In the genomic region with DNA sequence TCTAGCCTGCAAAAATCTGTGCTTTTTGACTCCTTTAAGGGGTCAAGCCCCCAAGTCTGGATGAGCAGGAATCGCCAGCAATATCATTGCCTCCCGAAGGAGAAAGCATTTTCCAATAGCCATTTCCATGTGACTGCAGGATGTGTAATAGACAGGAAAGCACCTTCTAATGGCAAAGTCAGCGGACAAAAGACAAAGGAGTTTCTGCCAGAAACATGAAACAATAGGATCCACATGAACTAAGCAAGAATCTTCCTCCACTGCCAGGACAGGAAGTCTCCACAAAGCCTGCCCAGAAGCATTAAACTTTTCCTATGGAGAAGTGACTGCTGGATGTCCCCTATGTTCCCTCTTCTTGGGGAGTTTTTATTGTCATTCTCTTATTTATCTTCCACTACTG, we compare ENCODE assay signal across 15 cellular contexts.
DNase-seq lines count a peak whose midpoint lies in the region; ATAC-seq and TF ChIP-seq lines count a peak whose summit lies in the region.
"Had no signal": no experiment of that assay in that cellular context is flagged by ENCODE, and none has a peak within 500 bp of the region (broad histone marks: within the 10 kb centered on the region; RNA-seq: fewer than 3 reads in every experiment).

No MANE protein-coding gene starts in this region.

- DNase-seq in heart right ventricle (no peak), Right ventricle myocardium superior (no peak), HT1080 (ENCODE audit: low read depth) (peak; percentile 10), trophoblast cell (no peak), T1000 (lab: John Stamatoyannopoulos, UW) (no peak), aorta (no peak)
- DNase-seq: 8988T; CD4-positive, alpha-beta memory T cell; DMS79 treated with DMSO at 0.1 percent for 48 hours; GF-D8 had no signal

- no peaks in the 10 kb centered on the region for H3K27me3 Mint-ChIP-seq in nephron (ENCODE audit: low read depth)

- TF ChIP-seq CTCF in heart right ventricle (IDR thresholded peaks at IDR 0.05), result no peak
- no peak for TF ChIP-seq CTCF in nephron (IDR thresholded peaks at IDR 0.05; ENCODE audit: unreplicated experiment in 3 of 3)

- ATAC-seq in heart right ventricle (peak in 7 of 8 donors; percentile 8 to 90 (median 62)), Right ventricle myocardium superior (ENCODE audit: poor library complexity) (no peak), HG03159 (IDR thresholded peaks at IDR 0.05; ENCODE audit: unreplicated experiment) (no peak), aorta (ENCODE audit: low FRiP score) (no peak)

- H3K4me2 ChIP-seq in trophoblast cell (ENCODE audit: low read length), result no peak overlapping the region
- H3K4me2 ChIP-seq: BLaER1 had no signal

- H2BK12ac ChIP-seq in trophoblast cell (ENCODE audit: low read length), result peak overlapping the region; percentile 11

- H3K18ac ChIP-seq in trophoblast cell (ENCODE audit: low read length), result no peak overlapping the region

- no peak overlapping the region for H3K9ac ChIP-seq in trophoblast cell (ENCODE audit: low read length)
- H3K9ac ChIP-seq: BLaER1 had no signal

- intact Hi-C loops in heart right ventricle (cut with DNase I), result loop anchor here in 2 of 10 donors (1.0 to 10.0 kb wide), 2 partner anchors 59 to 62 kb away; no protein-coding TSS in a partner anchor
- intact Hi-C loops in Right ventricle myocardium superior (cut with DNase I), result no loop called here
- intact Hi-C loops in aorta (cut with DNase I), result loop anchor here in 1 of 2 donors (10.0 kb wide), 1 partner anchor 179 kb away; no protein-coding TSS in a partner anchor

- no peak overlapping the region for H2AK5ac ChIP-seq in trophoblast cell (ENCODE audit: low read length)

- no peak overlapping the region for H4K12ac ChIP-seq in trophoblast cell (ENCODE audit: low read depth, low read length)

- peak overlapping the region; percentile 52 for H2BK5ac ChIP-seq in trophoblast cell (ENCODE audit: low read depth, low read length, poor library complexity)

- H3K4me3 ChIP-seq in heart right ventricle (no peak overlapping the region), trophoblast cell (ENCODE audit: low read depth, low read length) (no peak overlapping the region), aorta (ENCODE audit: low read length in 2 of 2) (no peak overlapping the region)
- H3K4me3 ChIP-seq: BLaER1, HAP-1 had no signal

- H3K4me1 Mint-ChIP-seq in nephron, result peaks cover 44% of the 10 kb centered on the region
- H3K4me1 Mint-ChIP-seq: CD14-positive monocyte; CD4-positive, alpha-beta memory T cell had no signal

- no peaks in the 10 kb centered on the region for H3K36me3 Mint-ChIP-seq in nephron (ENCODE audit: low read depth)
- H3K36me3 Mint-ChIP-seq: CD14-positive monocyte; CD4-positive, alpha-beta memory T cell had no signal

- 66% methylated on average over 3 of the region's 3 CpGs for WGBS in heart right ventricle, 2 donors
- whole genome bisulfite sequencing in trophoblast cell (ENCODE audit: extremely low coverage, insufficient coverage, insufficient read length), result no CpG with 5 or more reads among the region's 3 CpGs
- WGBS in aorta, 2 donors, result 92 to 96% methylated on average over 3 of the region's 3 CpGs

- H3K23ac ChIP-seq in trophoblast cell (ENCODE audit: low read length), result no peak overlapping the region

- H3K4me1 ChIP-seq in heart right ventricle (peaks cover 0 to 22% (median 4%) of the 10 kb centered on the region in 9 donors), trophoblast cell (ENCODE audit: control insufficient read depth in 1 of 2, insufficient read depth in 2 of 2, low read length in 2 of 2) (peaks cover 10 to 19% of the 10 kb centered on the region in 2 experiments), aorta (ENCODE audit: control insufficient read depth in 1 of 2, insufficient read depth in 2 of 2, low read length in 2 of 2) (peaks cover 0 to 2% of the 10 kb centered on the region in 2 donors)
- H3K4me1 ChIP-seq: BLaER1, HAP-1 had no signal

- H3K79me1 ChIP-seq in trophoblast cell (ENCODE audit: low read length), result peaks cover 2% of the 10 kb centered on the region

- H3K27ac ChIP-seq in heart right ventricle (peak overlapping the region in 5 of 10 donors; percentile 24 to 65 (median 60)), trophoblast cell (ENCODE audit: low read depth, low read length) (peak overlapping the region; percentile 54), aorta (ENCODE audit: low read depth in 1 of 2, low read length in 2 of 2) (no peak overlapping the region)
- H3K27ac ChIP-seq: BLaER1 had no signal

- peak overlapping the region in 2 of 3 experiments; percentile 58 to 74 for H3K27ac Mint-ChIP-seq in nephron
- H3K27ac Mint-ChIP-seq: CD4-positive, alpha-beta memory T cell had no signal

- no peaks in the 10 kb centered on the region for H3K9me3 ChIP-seq in heart right ventricle
- no peaks in the 10 kb centered on the region for H3K9me3 ChIP-seq in trophoblast cell (ENCODE audit: insufficient read depth, low read depth, low read length)
- no peaks in the 10 kb centered on the region for H3K9me3 ChIP-seq in aorta (ENCODE audit: control insufficient read depth, low read length)
- H3K9me3 ChIP-seq: BLaER1, HAP-1 had no signal

- H3K79me2 ChIP-seq in trophoblast cell (ENCODE audit: control insufficient read depth, insufficient read depth, low read length, poor library complexity), result no peaks in the 10 kb centered on the region

- H4K8ac ChIP-seq in trophoblast cell (ENCODE audit: low read depth, low read length), result peak overlapping the region; percentile 7

- no peak overlapping the region for H3K4me3 Mint-ChIP-seq in nephron
- H3K4me3 Mint-ChIP-seq: CD14-positive monocyte; CD4-positive, alpha-beta memory T cell had no signal

- H3K4ac ChIP-seq in trophoblast cell (ENCODE audit: low read depth, low read length), result peak overlapping the region; percentile 21

- no peak overlapping the region for H2AFZ ChIP-seq in trophoblast cell (ENCODE audit: insufficient read depth, low read length, poor library complexity)

- H3K36me3 ChIP-seq in heart right ventricle, result no peaks in the 10 kb centered on the region
- no peaks in the 10 kb centered on the region for H3K36me3 ChIP-seq in trophoblast cell (ENCODE audit: control insufficient read depth in 1 of 2, insufficient read depth in 2 of 2, low read length in 2 of 2)
- no peaks in the 10 kb centered on the region for H3K36me3 ChIP-seq in aorta (ENCODE audit: control insufficient read depth in 1 of 2, insufficient read depth in 2 of 2, low read length in 1 of 2)
- H3K36me3 ChIP-seq: BLaER1, HAP-1 had no signal

- H3K27me3 ChIP-seq in heart right ventricle (no peaks in the 10 kb centered on the region), trophoblast cell (ENCODE audit: insufficient read depth, low read length) (no peaks in the 10 kb centered on the region), aorta (ENCODE audit: control insufficient read depth in 1 of 2, insufficient read depth in 2 of 2, low read length in 1 of 2) (no peaks in the 10 kb centered on the region)
- H3K27me3 ChIP-seq: BLaER1 had no signal

- no peaks in the 10 kb centered on the region for H3K9me3 Mint-ChIP-seq in nephron
- H3K9me3 Mint-ChIP-seq: CD4-positive, alpha-beta memory T cell had no signal

- H2BK120ac ChIP-seq in trophoblast cell (ENCODE audit: insufficient read depth, low read length, poor library complexity), result peak overlapping the region; percentile 63

- peak overlapping the region; percentile 11 for H3K14ac ChIP-seq in trophoblast cell (ENCODE audit: low read length)

- peak overlapping the region; percentile 32 for H4K91ac ChIP-seq in trophoblast cell (ENCODE audit: low read depth, low read length)

Comparison
In these comparisons a context has a peak if more than half of its experiments do, and no peak if none do; other contexts are left out.
1. ATAC-seq: peak in heart right ventricle (7 of 8); none in Right ventricle myocardium superior (single experiment), HG03159 (single experiment) and aorta (single experiment).